In genomic region chr2:239781461-239781860, GRCh38 we compare ENCODE assay signal across 18 cellular contexts.
"Had no signal": no experiment of that assay in that cellular context is flagged by ENCODE, and none has a peak within 500 bp of the region (broad histone marks: within the 10 kb centered on the region; RNA-seq: fewer than 3 reads in every experiment).

No MANE protein-coding gene starts in this region.

- ATAC-seq: foreskin keratinocyte; left colon; mucosa of descending colon; naive thymus-derived CD8-positive, alpha-beta T cell; stimulated activated effector memory CD8-positive, alpha-beta T cell treated with anti-CD3 and anti-CD28 coated beads, Interleukin-12 subunit alpha, Interleukin-12 subunit beta, amount 100 ng/mL, for 72 hours had no signal

- H3K27ac ChIP-seq: colonic mucosa, foreskin keratinocyte, hepatocyte, neutrophil, ovary, right atrium auricular region, thoracic aorta, transverse colon had no signal

- H3K4me1 ChIP-seq: colonic mucosa, foreskin keratinocyte, right atrium auricular region, transverse colon had no signal

- H3K4me3 ChIP-seq: colonic mucosa, hepatocyte, mucosa of descending colon, ovary, right atrium auricular region, smooth muscle cell, thoracic aorta, transverse colon had no signal

- H3K36me3 ChIP-seq: colonic mucosa, neutrophil, ovary, right atrium auricular region, thoracic aorta, transverse colon had no signal

- DNase-seq: cerebellar nuclear complex; colonic mucosa; dermis blood vessel endothelial cell; erythroblast; foreskin keratinocyte; naive thymus-derived CD8-positive, alpha-beta T cell; stimulated activated CD4-positive, alpha-beta T cell treated with anti-CD3 and anti-CD28 coated beads, Interleukin-4, amount 100 ng/mL, for 1 hour; stimulated activated CD8-positive, alpha-beta memory T cell treated with anti-CD3 and anti-CD28 coated beads, Interleukin-4, amount 100 ng/mL, for 48 hours; transverse colon had no signal

- H3K27me3 ChIP-seq: colonic mucosa, hepatocyte, ovary, right atrium auricular region had no signal

- H3K9me3 ChIP-seq: colonic mucosa, mucosa of descending colon, neutrophil, ovary, thoracic aorta, transverse colon had no signal
